Comparison of ENCODE assay signal across 9 cellular contexts in the genomic region with DNA sequence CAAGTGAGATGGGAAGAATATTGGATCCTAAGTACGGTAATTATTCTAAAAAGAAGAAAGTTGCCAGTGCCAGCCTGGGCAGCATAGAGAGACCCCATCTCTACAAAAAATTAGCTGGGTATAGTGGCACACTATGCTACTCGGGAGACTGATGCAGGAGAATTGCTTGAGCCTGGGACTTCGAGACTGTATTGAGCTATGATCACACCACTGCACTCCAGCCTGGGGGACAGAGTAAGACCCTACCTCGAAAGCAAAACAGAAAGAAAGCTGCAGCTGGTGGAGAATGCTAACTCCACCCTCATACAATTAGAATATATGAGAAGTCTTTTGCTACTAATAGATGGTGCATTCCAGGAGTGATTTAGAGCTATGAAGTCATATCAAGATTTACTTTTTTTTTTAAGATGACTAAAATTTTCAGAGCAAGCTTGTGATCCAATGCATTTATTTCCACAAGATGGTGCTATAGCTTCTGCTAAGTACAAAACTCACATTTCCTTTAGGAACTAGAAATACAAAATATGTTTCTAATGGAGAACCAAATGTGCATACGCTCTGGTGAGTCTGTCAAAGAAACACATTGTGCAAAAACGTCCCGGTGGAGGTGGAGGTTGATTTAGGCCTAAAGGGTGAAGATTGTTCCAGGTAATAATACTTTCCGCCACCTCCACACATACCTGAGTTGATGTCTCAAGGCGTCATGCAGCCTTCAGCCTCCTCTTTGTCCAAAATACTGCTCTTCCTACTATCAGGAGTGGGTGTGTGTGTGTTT. TPM values are rescaled to one million over a fixed set of nuclear protein-coding genes. Genes with fewer than 3 reads are reported as not detected.
DNase-seq lines count a peak whose midpoint lies in the region; ATAC-seq, FAIRE-seq and TF ChIP-seq lines count a peak whose summit lies in the region.
"Not testable (repeated sequence)": the region's sequence is repeated elsewhere in the genome, so short reads cannot be mapped to it uniquely, and the experiment has no call there.
"Had no signal": no experiment of that assay in that cellular context is flagged by ENCODE, and none has a peak within 500 bp of the region (broad histone marks: within the 10 kb centered on the region; RNA-seq: fewer than 3 reads in every experiment).

No MANE protein-coding gene starts in this region.

- not testable (repeated sequence) for TF ChIP-seq RAD21 in H1 (IDR thresholded peaks at IDR 0.05 in 1 of 2, conservative IDR thresholded peaks at IDR 0.05 in 1 of 2; ENCODE audit: low read depth in 2 of 2, low read length in 2 of 2)

- WGBS in H1 (ENCODE audit: extremely low coverage in 1 of 2, insufficient coverage in 1 of 2, insufficient read length in 1 of 2, insufficient replicate concordance in 2 of 2, low coverage in 1 of 2, low lambda C conversion rate in 2 of 2, missing lambda C conversion rate in 1 of 2), 2 experiments = 84% methylated on average over 3 of the region's 9 CpGs; no CpG with 5 or more reads in 1 of the 2 experiments

- not testable (repeated sequence) for H3K9me3 ChIP-seq in H1 (ENCODE audit: insufficient read depth in 2 of 2, low read depth in 1 of 2, low read length in 1 of 2); left lung

- not testable (repeated sequence) for H3K4ac ChIP-seq in H1 (replicated peaks; ENCODE audit: insufficient read length, low read depth, low read length)

- TF ChIP-seq POLR2A in GM12891 (IDR thresholded peaks at IDR 0.05; ENCODE audit: low read depth, low read length); H1 (IDR thresholded peaks at IDR 0.05; ENCODE audit: control extremely low read depth in 1 of 2, low read depth in 2 of 2, low read length in 2 of 2): not testable (repeated sequence)

- not testable (repeated sequence) for H2BK15ac ChIP-seq in H1 (ENCODE audit: low read length)

- intact Hi-C loops in activated CD4-positive, alpha-beta T cell treated with anti-CD3 and anti-CD28 coated beads for 36 hours (cut with DNase I, micrococcal nuclease) = loop anchor here in 1 of 2 experiments (10.0 kb wide), 1 partner anchor 63 kb away; no protein-coding TSS in a partner anchor
- intact Hi-C loops in left lung (cut with DNase I) = not testable (repeated sequence)

- not testable (repeated sequence) for H3K18ac ChIP-seq in H1 (ENCODE audit: extremely low read depth, low read length)

- not testable (repeated sequence) for H3K4me3 ChIP-seq in H1 (ENCODE audit: extremely low read depth in 1 of 4, insufficient read depth in 2 of 4, low read depth in 3 of 4, low read length in 4 of 4); left lung

- H3K79me2 ChIP-seq in H1 (ENCODE audit: control insufficient read depth in 1 of 2, insufficient read depth in 2 of 2, low read length in 2 of 2) = not testable (repeated sequence)

- not testable (repeated sequence) for H3K27ac ChIP-seq in H1 (ENCODE audit: low read depth, low read length); left lung

- FAIRE-seq in GM12891 (lab: Jason Lieb, UNC) = peak; percentile 90
- peak; percentile 7 for FAIRE-seq in H1 (lab: Jason Lieb, UNC)

- H3K23me2 ChIP-seq in H1 (ENCODE audit: low read depth, low read length) = not testable (repeated sequence)

- H3K27me3 ChIP-seq in H1 (replicated peaks in 1 of 4; ENCODE audit: control insufficient read depth in 3 of 4, extremely low read depth in 1 of 4, insufficient read depth in 3 of 4, low read length in 3 of 4); left lung: not testable (repeated sequence)

- H3K4me2 ChIP-seq in H1 (ENCODE audit: insufficient read depth in 1 of 2, low read depth in 2 of 2, low read length in 2 of 2) = not testable (repeated sequence)

- H4K8ac ChIP-seq in H1 (ENCODE audit: extremely low read depth, insufficient read depth, low read length) = not testable (repeated sequence)

- H2BK5ac ChIP-seq in H1 (ENCODE audit: low read depth, low read length) = not testable (repeated sequence)

- not testable (repeated sequence) for H2BK12ac ChIP-seq in H1 (ENCODE audit: low read depth, low read length)

- not testable (repeated sequence) for TF ChIP-seq CTCF in H1 (IDR thresholded peaks at IDR 0.05; ENCODE audit: control extremely low read depth in 1 of 3, insufficient read depth in 1 of 3, low read depth in 1 of 3, low read length in 3 of 3); left lung (IDR thresholded peaks at IDR 0.05)

- H4K91ac ChIP-seq in H1 (replicated peaks; ENCODE audit: insufficient read length, low read length) = not testable (repeated sequence)

- not testable (repeated sequence) for TF ChIP-seq EP300 in H1 (IDR thresholded peaks at IDR 0.05; ENCODE audit: borderline replicate concordance in 1 of 2, low read depth in 2 of 2, low read length in 2 of 2)

- H3K23ac ChIP-seq in H1 (ENCODE audit: insufficient read length) = not testable (repeated sequence)

- H3K4me3 Mint-ChIP-seq in activated CD4-positive, alpha-beta T cell treated with anti-CD3 and anti-CD28 coated beads for 36 hours = not testable (repeated sequence)

- H3K36me3 ChIP-seq in H1 (ENCODE audit: control insufficient read depth in 2 of 4, insufficient read depth in 4 of 4, low read length in 3 of 4); left lung: not testable (repeated sequence)

- not testable (repeated sequence) for H3K4me1 Mint-ChIP-seq in activated CD4-positive, alpha-beta T cell treated with anti-CD3 and anti-CD28 coated beads for 36 hours

- not testable (repeated sequence) for H3K56ac ChIP-seq in H1 (replicated peaks; ENCODE audit: insufficient read length, low read depth, low read length)

- ATAC-seq in GM19452 (IDR thresholded peaks at IDR 0.05; ENCODE audit: unreplicated experiment) = peak; percentile 61
- ATAC-seq in HG02678 (IDR thresholded peaks at IDR 0.05; ENCODE audit: unreplicated experiment) = peak; percentile 46
- peak; percentile 49 for ATAC-seq in HG03520 (IDR thresholded peaks at IDR 0.05; ENCODE audit: unreplicated experiment)
- ATAC-seq in activated CD4-positive, alpha-beta T cell treated with anti-CD3 and anti-CD28 coated beads for 36 hours = peak; percentile 92
- peak; percentile 85 for ATAC-seq in left lung
- peak; percentile 19 for ATAC-seq in stimulated activated naive CD8-positive, alpha-beta T cell treated with anti-CD3 and anti-CD28 coated beads, Interleukin-15, Interleukin-2, amounts not matched to agents 100 U/mL and 50 U/mL, for 24 hours

- not testable (repeated sequence) for H3K9me3 Mint-ChIP-seq in activated CD4-positive, alpha-beta T cell treated with anti-CD3 and anti-CD28 coated beads for 36 hours (ENCODE audit: low read depth)

- not testable (repeated sequence) for H3K14ac ChIP-seq in H1 (ENCODE audit: insufficient read length)

- not testable (repeated sequence) for H2AK5ac ChIP-seq in H1 (ENCODE audit: low read depth, low read length)

- not testable (repeated sequence) for DNase-seq in GM12891 (ENCODE audit: insufficient read length, low spot score); activated CD4-positive, alpha-beta T cell treated with anti-CD3 and anti-CD28 coated beads for 36 hours; H1 (ENCODE audit: low read depth in 1 of 2, low spot score in 2 of 2); left lung; stimulated activated naive CD8-positive, alpha-beta T cell treated with anti-CD3 and anti-CD28 coated beads, Interleukin-15, Interleukin-2, amounts not matched to agents 100 U/mL and 50 U/mL, for 24 hours

- not testable (repeated sequence) for H4K5ac ChIP-seq in H1 (ENCODE audit: insufficient read length, low read depth, low read length)

- not testable (repeated sequence) for H2AFZ ChIP-seq in H1 (ENCODE audit: low read length)

- H3K4me1 ChIP-seq in H1 (replicated peaks in 1 of 4; ENCODE audit: control insufficient read depth in 3 of 4, insufficient read depth in 4 of 4, low read length in 3 of 4); left lung: not testable (repeated sequence)

- not testable (repeated sequence) for H3K36me3 Mint-ChIP-seq in activated CD4-positive, alpha-beta T cell treated with anti-CD3 and anti-CD28 coated beads for 36 hours (ENCODE audit: low read depth)

- H2BK120ac ChIP-seq in H1 (replicated peaks; ENCODE audit: low read depth, low read length) = not testable (repeated sequence)

- not testable (repeated sequence) for H3K9ac ChIP-seq in H1 (replicated peaks in 1 of 4; ENCODE audit: extremely low read depth in 1 of 4, low read depth in 3 of 4, low read length in 3 of 4)

- not testable (repeated sequence) for H4K20me1 ChIP-seq in H1 (replicated peaks in 1 of 2; ENCODE audit: control insufficient read depth in 1 of 2, insufficient read depth in 2 of 2, low read length in 2 of 2)

- H3K27me3 Mint-ChIP-seq in activated CD4-positive, alpha-beta T cell treated with anti-CD3 and anti-CD28 coated beads for 36 hours = not testable (repeated sequence)

- POLR2A ChIA-PET in activated CD4-positive, alpha-beta T cell treated with anti-CD3 and anti-CD28 coated beads for 36 hours (lab: Charles Lee); H1 (lab: Charles Lee; ENCODE audit: partially characterized antibody): not testable (repeated sequence)

- CTCF ChIA-PET in activated CD4-positive, alpha-beta T cell treated with anti-CD3 and anti-CD28 coated beads for 36 hours (lab: Charles Lee) = not testable (repeated sequence)
- CTCF ChIA-PET in H1 (lab: Charles Lee; ENCODE audit: partially characterized antibody) = interaction anchor here (0.6 to 0.9 kb wide), 3 partner anchors 57 to 65 kb away, joined by 3 read pairs; no protein-coding TSS in a partner anchor

- H3K27ac Mint-ChIP-seq in activated CD4-positive, alpha-beta T cell treated with anti-CD3 and anti-CD28 coated beads for 36 hours = not testable (repeated sequence)

- not testable (repeated sequence) for H2BK20ac ChIP-seq in H1 (ENCODE audit: low read length)

- H3K79me1 ChIP-seq in H1 (ENCODE audit: low read depth, low read length) = not testable (repeated sequence)

RNA-seq across cellular contexts. Expression of a gene that starts 19.2 kb away (rescaled TPM):
- polyA plus RNA-seq in GM12891 (2012; ENCODE audit: low read depth, missing spikeins) = 0.39 TPM
- total RNA-seq in activated CD4-positive, alpha-beta T cell treated with anti-CD3 and anti-CD28 coated beads for 36 hours = not detected
- total RNA-seq in H1 (2021; fragmentation: NEBNext Ultra II Directional; extraction: Animal tissue kit (Norgen Biotek cat#: 25700)) = not detected in 2 replicates
- 0.05 and 0.11 TPM in 2 replicates for polyA plus RNA-seq in H1 (2011; rRNA removed)
- polyA plus RNA-seq in H1 (2011; cell fraction: cytosol; rRNA removed) = not detected
- polyA plus RNA-seq in H1 (2011; cell fraction: nucleus; rRNA removed) = 1.3 TPM
- 0.67 to 1.1 TPM (median 0.93 TPM) in 4 replicates for polyA plus RNA-seq in H1 (2012, experiment 1 of 2)
- polyA plus RNA-seq in H1 (2012, experiment 2 of 2) = 0.14 TPM
- not detected for polyA plus RNA-seq in H1 (2013, experiment 1 of 2)
- polyA plus RNA-seq in H1 (2013, experiment 2 of 2) = 0.02 TPM
- polyA minus RNA-seq in H1 (2011; rRNA and poly(A)+ RNA removed) = not detected in 2 replicates
- not detected for polyA minus RNA-seq in H1 (2011; cell fraction: cytosol; rRNA and poly(A)+ RNA removed)
- polyA minus RNA-seq in H1 (2011; cell fraction: nucleus; rRNA and poly(A)+ RNA removed) = not detected
- total RNA-seq in left lung = not detected
- total RNA-seq: occipital lobe had no signal

RNA-seq across cellular contexts. Expression of a gene that starts 23.8 kb away (rescaled TPM):
- 4.8 TPM for polyA plus RNA-seq in GM12891 (2012; ENCODE audit: low read depth, missing spikeins)
- total RNA-seq in activated CD4-positive, alpha-beta T cell treated with anti-CD3 and anti-CD28 coated beads for 36 hours = 10 to 100 TPM; 14.8 to 16.8 TPM
- 32.7 and 34.6 TPM in 2 replicates for total RNA-seq in H1 (2021; fragmentation: NEBNext Ultra II Directional; extraction: Animal tissue kit (Norgen Biotek cat#: 25700))
- 12.8 and 22.2 TPM in 2 replicates for polyA plus RNA-seq in H1 (2011; rRNA removed)
- polyA plus RNA-seq in H1 (2011; cell fraction: cytosol; rRNA removed) = 15.8 TPM
- polyA plus RNA-seq in H1 (2011; cell fraction: nucleus; rRNA removed) = 34.4 TPM
- 14.2 to 19.3 TPM (median 16.3 TPM) in 4 replicates for polyA plus RNA-seq in H1 (2012, experiment 1 of 2)
- 11.5 TPM for polyA plus RNA-seq in H1 (2012, experiment 2 of 2)
- 25.1 TPM for polyA plus RNA-seq in H1 (2013, experiment 1 of 2)
- polyA plus RNA-seq in H1 (2013, experiment 2 of 2) = 21.8 TPM
- 37.9 and 46.2 TPM in 2 replicates for polyA minus RNA-seq in H1 (2011; rRNA and poly(A)+ RNA removed)
- polyA minus RNA-seq in H1 (2011; cell fraction: cytosol; rRNA and poly(A)+ RNA removed) = 18.1 TPM
- polyA minus RNA-seq in H1 (2011; cell fraction: nucleus; rRNA and poly(A)+ RNA removed) = 41.4 TPM
- total RNA-seq in left lung = 10 to 100 TPM; 23.9 to 32.3 TPM

Comparison
In these comparisons a context has a peak if more than half of its experiments do, and no peak if none do; other contexts are left out.
1. ATAC-seq: peak in every context shown above with its lines; median percentile 92 in activated CD4-positive, alpha-beta T cell treated with anti-CD3 and anti-CD28 coated beads for 36 hours; 85 in left lung; 61 in GM19452; 49 in HG03520; 46 in HG02678; 19 in stimulated activated naive CD8-positive, alpha-beta T cell treated with anti-CD3 and anti-CD28 coated beads, Interleukin-15, Interleukin-2, amounts not matched to agents 100 U/mL and 50 U/mL, for 24 hours.